ENCODE assay signal across 8 cellular contexts in the genomic region with DNA sequence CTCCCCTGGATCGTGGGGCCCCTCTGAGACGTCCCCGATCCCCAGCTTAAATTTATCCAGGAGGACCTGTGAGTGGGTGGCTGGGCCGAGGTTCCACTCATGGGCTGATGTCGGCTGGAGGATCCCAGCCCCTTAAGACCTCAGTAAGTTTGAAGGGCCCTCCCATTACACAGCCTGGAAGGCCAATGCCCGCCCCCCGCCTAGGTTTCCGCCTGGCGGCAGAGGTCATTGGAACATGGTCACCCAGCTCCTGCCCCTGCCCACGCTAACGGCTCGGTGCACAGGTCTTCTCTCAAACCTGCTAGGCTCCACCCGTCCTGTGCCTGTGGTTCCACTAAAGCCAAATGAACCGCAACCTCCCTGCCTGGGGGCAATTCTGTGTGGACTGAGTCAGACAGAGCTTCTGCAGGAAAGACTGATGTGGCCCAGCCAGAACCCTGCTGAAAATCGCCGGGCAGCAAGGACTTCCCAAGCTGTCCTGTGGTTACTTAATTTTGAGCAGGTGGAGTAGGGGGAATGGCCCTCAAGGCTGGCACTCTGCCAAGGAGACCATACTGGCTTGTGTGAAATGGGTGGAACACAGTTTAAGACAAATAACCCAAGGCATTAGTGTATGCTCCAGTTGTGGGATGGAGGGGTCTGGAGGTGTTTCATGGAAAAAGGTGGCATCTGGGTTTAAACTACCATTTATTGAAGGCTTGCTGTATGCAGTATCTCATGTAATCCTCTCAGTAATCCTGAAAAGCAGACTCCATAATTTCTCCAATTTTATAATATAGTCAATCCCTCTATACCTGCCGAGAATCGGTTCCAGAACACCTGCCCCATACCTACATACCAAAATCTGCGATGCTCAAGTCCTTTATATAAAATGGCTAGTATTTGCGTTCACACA. TPM values are rescaled to one million over a fixed set of nuclear protein-coding genes. Genes with fewer than 3 reads are reported as not detected.
DNase-seq lines count a peak whose midpoint lies in the region; ATAC-seq and TF ChIP-seq lines count a peak whose summit lies in the region.

No MANE protein-coding gene starts in this region.

- peak overlapping the region; percentile 82 for H3K4me3 ChIP-seq in parathyroid adenoma (ENCODE audit: low read depth, low read length)

- ATAC-seq in HG03432 (IDR thresholded peaks at IDR 0.05; ENCODE audit: unreplicated experiment) (peak; percentile 11), GM18868 (IDR thresholded peaks at IDR 0.05; ENCODE audit: unreplicated experiment) (no peak)

- no peaks in the 10 kb centered on the region for H3K27me3 ChIP-seq in parathyroid adenoma (ENCODE audit: control insufficient read depth, insufficient read depth, low read length)

- H3K36me3 ChIP-seq in parathyroid adenoma (ENCODE audit: control insufficient read depth, insufficient read depth, low read length) = no peaks in the 10 kb centered on the region

- peak overlapping the region; percentile 100 for H2AFZ ChIP-seq in parathyroid adenoma

- peak; percentile 73 for DNase-seq in activated effector memory CD4-positive, alpha-beta T cell treated with anti-CD3 and anti-CD28 coated beads, Interleukin-2, amount 50 U/mL, for 16 hours
- no peak for DNase-seq in activated effector memory CD4-positive, alpha-beta T cell treated with Interleukin-2 at 50 U/mL for 16 hours
- DNase-seq in activated gamma-delta T cell treated with Interleukin-2 at 50 U/mL for 16 hours (peak; percentile 14), germinal center (ENCODE audit: low spot score) (peak; percentile 9)

- peaks cover 2% of the 10 kb centered on the region for H3K4me1 ChIP-seq in parathyroid adenoma

- no peak for TF ChIP-seq CTCF in parathyroid adenoma (IDR thresholded peaks at IDR 0.05)

- no peaks in the 10 kb centered on the region for H3K9me3 ChIP-seq in parathyroid adenoma (ENCODE audit: control insufficient read depth, low read length)

- no peaks in the 10 kb centered on the region for H3K79me2 ChIP-seq in parathyroid adenoma

- peak overlapping the region; percentile 62 for H3K27ac ChIP-seq in parathyroid adenoma

- H3K4me2 ChIP-seq in parathyroid adenoma (ENCODE audit: low read length) = peak overlapping the region; percentile 99

- peak overlapping the region; percentile 23 for H3K9ac ChIP-seq in parathyroid adenoma

TF ChIP-seq in PFSK-1, 5 proteins besides CTCF, POLR2A, EP300 and RAD21:
- TF ChIP-seq SIN3A (IDR thresholded peaks at IDR 0.05; ENCODE audit: borderline replicate concordance, insufficient read depth, low read length) (0 out of 2 replicates have a peak, but pooled peaks have one; percentile 45), TAF1 (IDR thresholded peaks at IDR 0.05; ENCODE audit: borderline replicate concordance, insufficient read depth, low read length) (no peak), POLR2AphosphoS5 (IDR thresholded peaks at IDR 0.05; ENCODE audit: low read depth, low read length) (peak; percentile 64), REST (IDR thresholded peaks at IDR 0.05; ENCODE audit: insufficient read depth in 1 of 2, low read depth in 2 of 2, low read length in 2 of 2) (0 out of 4 replicates have a peak, but pooled peaks of 1 of the 2 experiments have one; percentile 4), FOXP2 (optimal IDR thresholded peaks at IDR 0.05; ENCODE audit: borderline replicate concordance, extremely low read depth, extremely low read length, insufficient read depth) (no peak)

RNA-seq across cellular contexts. Expression of gene NT5DC3, which starts 0.9 kb away (rescaled TPM):
- 2.2 TPM for polyA plus RNA-seq in PFSK-1 (2012; ENCODE audit: insufficient read length, low read depth)
